Comparison of ENCODE assay signal across 15 cellular contexts in genomic region chr13:40178130-40178529, GRCh38.
DNase-seq lines count a peak whose midpoint lies in the region; ATAC-seq and TF ChIP-seq lines count a peak whose summit lies in the region.
"Had no signal": no experiment of that assay in that cellular context is flagged by ENCODE, and none has a peak within 500 bp of the region (broad histone marks: within the 10 kb centered on the region; RNA-seq: fewer than 3 reads in every experiment).

No MANE protein-coding gene starts in this region.

- intact Hi-C loops in activated CD4-positive, alpha-beta memory T cell treated with anti-CD3 and anti-CD28 coated beads for 36 hours (cut with micrococcal nuclease), result no loop called here

- no peak for TF ChIP-seq CTCF in MM.1S (IDR thresholded peaks at IDR 0.05; ENCODE audit: low read length)

- H3K9me3 Mint-ChIP-seq in activated CD4-positive, alpha-beta memory T cell treated with anti-CD3 and anti-CD28 coated beads, Interleukin-2, amount 10 ng/mL, durations not matched to agents 7 days and 5 days, result no peaks in the 10 kb centered on the region
- no peaks in the 10 kb centered on the region for H3K9me3 Mint-ChIP-seq in activated CD4-positive, alpha-beta memory T cell treated with anti-CD3 and anti-CD28 coated beads for 36 hours
- no peaks in the 10 kb centered on the region for H3K9me3 Mint-ChIP-seq in CD4-positive, CD25-positive, alpha-beta regulatory T cell
- H3K9me3 Mint-ChIP-seq in T-cell, result no peaks in the 10 kb centered on the region

- H3K4me1 ChIP-seq in CD4-positive, CD25-positive, alpha-beta regulatory T cell (ENCODE audit: control insufficient read depth, insufficient read depth, low read length, poor library complexity, severe bottlenecking), result no peaks in the 10 kb centered on the region
- H3K4me1 ChIP-seq in MM.1S (ENCODE audit: low read length), result no peaks in the 10 kb centered on the region

- CTCF ChIA-PET in activated CD4-positive, alpha-beta memory T cell treated with anti-CD3 and anti-CD28 coated beads, Interleukin-2, amount 10 ng/mL, durations not matched to agents 7 days and 5 days (lab: Charles Lee), result no interaction called here
- CTCF ChIA-PET in activated CD4-positive, alpha-beta memory T cell treated with anti-CD3 and anti-CD28 coated beads for 36 hours (lab: Charles Lee), result no interaction called here
- CTCF ChIA-PET in T-cell (lab: Charles Lee), result interaction anchor here in 1 of 2 donors (0.5 kb wide), 1 partner anchor 490 kb away, joined by 3 read pairs; no protein-coding TSS in a partner anchor

- H4K20me1 ChIP-seq in MM.1S (ENCODE audit: insufficient read depth, low read length), result no peaks in the 10 kb centered on the region

- no peak overlapping the region for H3K4me3 ChIP-seq in CD4-positive, CD25-positive, alpha-beta regulatory T cell (ENCODE audit: low read depth, low read length)
- no peak overlapping the region for H3K4me3 ChIP-seq in MM.1S (ENCODE audit: low read length)

- no peak for ATAC-seq in CD4-positive, CD25-positive, alpha-beta regulatory T cell (ENCODE audit: low read depth in 2 of 2)
- ATAC-seq in T-cell (replicated peaks in 1 of 4) (peak in 3 of 4 experiments; percentile 53 to 72 (median 61)), HG03159 (IDR thresholded peaks at IDR 0.05; ENCODE audit: unreplicated experiment) (no peak)

- no peak overlapping the region for H2AFZ ChIP-seq in MM.1S (ENCODE audit: low read length)

- H3K4me2 ChIP-seq in MM.1S (ENCODE audit: low read depth, low read length), result no peak overlapping the region
- H3K4me2 ChIP-seq: KMS-11 had no signal

- H3K9me2 ChIP-seq in MM.1S (replicated peaks; ENCODE audit: insufficient read depth, low read length), result no peaks in the 10 kb centered on the region

- H3K27me3 Mint-ChIP-seq in activated CD4-positive, alpha-beta memory T cell treated with anti-CD3 and anti-CD28 coated beads, Interleukin-2, amount 10 ng/mL, durations not matched to agents 7 days and 5 days, result no peaks in the 10 kb centered on the region
- no peaks in the 10 kb centered on the region for H3K27me3 Mint-ChIP-seq in activated CD4-positive, alpha-beta memory T cell treated with anti-CD3 and anti-CD28 coated beads for 36 hours
- H3K27me3 Mint-ChIP-seq in CD4-positive, CD25-positive, alpha-beta regulatory T cell, result no peaks in the 10 kb centered on the region
- H3K27me3 Mint-ChIP-seq in T-cell, result no peaks in the 10 kb centered on the region

- POLR2A ChIA-PET in activated CD4-positive, alpha-beta memory T cell treated with anti-CD3 and anti-CD28 coated beads, Interleukin-2, amount 10 ng/mL, durations not matched to agents 7 days and 5 days (lab: Charles Lee), result interaction anchor here (1.4 kb wide), 1 partner anchor 9 kb away, joined by 6 read pairs; no protein-coding TSS in a partner anchor
- POLR2A ChIA-PET in activated CD4-positive, alpha-beta memory T cell treated with anti-CD3 and anti-CD28 coated beads for 36 hours (lab: Charles Lee), result no interaction called here
- POLR2A ChIA-PET in T-cell (lab: Charles Lee), result interaction anchor here in 1 of 2 donors (0.6 kb wide), 2 partner anchors 12 to 40 kb away, joined by 4 read pairs; no protein-coding TSS in a partner anchor

- no peak overlapping the region for H3K9ac ChIP-seq in MM.1S (ENCODE audit: low read length)
- H3K9ac ChIP-seq: KMS-11 had no signal

- no peaks in the 10 kb centered on the region for H3K9me3 ChIP-seq in CD4-positive, CD25-positive, alpha-beta regulatory T cell (ENCODE audit: control insufficient read depth in 2 of 2, low read length in 2 of 2)
- no peaks in the 10 kb centered on the region for H3K9me3 ChIP-seq in MM.1S (replicated peaks; ENCODE audit: insufficient read depth, low read length)
- H3K9me3 ChIP-seq: Caco-2 had no signal

- H3K27ac Mint-ChIP-seq in activated CD4-positive, alpha-beta memory T cell treated with anti-CD3 and anti-CD28 coated beads, Interleukin-2, amount 10 ng/mL, durations not matched to agents 7 days and 5 days, result peak overlapping the region; percentile 49
- no peak overlapping the region for H3K27ac Mint-ChIP-seq in activated CD4-positive, alpha-beta memory T cell treated with anti-CD3 and anti-CD28 coated beads for 36 hours
- peak overlapping the region; percentile 1 to 75 (median 23) for H3K27ac Mint-ChIP-seq in CD4-positive, CD25-positive, alpha-beta regulatory T cell
- peak overlapping the region; percentile 56 to 80 for H3K27ac Mint-ChIP-seq in T-cell

- H3K27me3 ChIP-seq in CD4-positive, CD25-positive, alpha-beta regulatory T cell (ENCODE audit: control insufficient read depth, insufficient read depth, low read length), result no peaks in the 10 kb centered on the region
- no peaks in the 10 kb centered on the region for H3K27me3 ChIP-seq in MM.1S (replicated peaks; ENCODE audit: insufficient read depth, low read length)

- no peak overlapping the region for H3K4me3 Mint-ChIP-seq in activated CD4-positive, alpha-beta memory T cell treated with anti-CD3 and anti-CD28 coated beads, Interleukin-2, amount 10 ng/mL, durations not matched to agents 7 days and 5 days
- H3K4me3 Mint-ChIP-seq in activated CD4-positive, alpha-beta memory T cell treated with anti-CD3 and anti-CD28 coated beads for 36 hours, result no peak overlapping the region
- H3K4me3 Mint-ChIP-seq in CD4-positive, CD25-positive, alpha-beta regulatory T cell, result no peak overlapping the region
- peak overlapping the region in 1 of 3 donors; percentile 33 for H3K4me3 Mint-ChIP-seq in T-cell

- H3K27ac ChIP-seq in CD4-positive, CD25-positive, alpha-beta regulatory T cell (ENCODE audit: insufficient read depth, low read length, poor library complexity, severe bottlenecking), result no peak overlapping the region
- H3K27ac ChIP-seq in MM.1S (ENCODE audit: low read length), result no peak overlapping the region
- H3K27ac ChIP-seq: KMS-11 had no signal

- no peaks in the 10 kb centered on the region for H3F3A ChIP-seq in MM.1S (ENCODE audit: insufficient read depth, low read length)

- H3K36me3 ChIP-seq in CD4-positive, CD25-positive, alpha-beta regulatory T cell (ENCODE audit: control insufficient read depth, insufficient read depth, low read length), result no peaks in the 10 kb centered on the region
- H3K36me3 ChIP-seq in MM.1S (replicated peaks; ENCODE audit: insufficient read depth, low read length), result no peaks in the 10 kb centered on the region

- no peak for DNase-seq in activated CD4-positive, alpha-beta memory T cell treated with anti-CD3 and anti-CD28 coated beads, Interleukin-2, amount 10 ng/mL, durations not matched to agents 7 days and 5 days
- DNase-seq in activated CD4-positive, alpha-beta memory T cell treated with anti-CD3 and anti-CD28 coated beads for 36 hours, result no peak
- no peak for DNase-seq in CD4-positive, CD25-positive, alpha-beta regulatory T cell
- peak in 2 of 34 experiments; percentile 6 to 9 for DNase-seq in T-cell
- peak; percentile 14 to 19 for DNase-seq in lung microvascular endothelial cell (ENCODE audit: low read depth in 2 of 2)
- DNase-seq in MM.1S, result no peak
- DNase-seq: C1 segment of cervical spinal cord, Caco-2, DMS153, NCI-H1048, NCI-H1436 treated with DMSO at 0.1 percent for 48 hours, NCI-H2081, NCI-H524 had no signal

- peaks cover 6% of the 10 kb centered on the region for H3K4me1 Mint-ChIP-seq in activated CD4-positive, alpha-beta memory T cell treated with anti-CD3 and anti-CD28 coated beads, Interleukin-2, amount 10 ng/mL, durations not matched to agents 7 days and 5 days
- H3K4me1 Mint-ChIP-seq in activated CD4-positive, alpha-beta memory T cell treated with anti-CD3 and anti-CD28 coated beads for 36 hours (ENCODE audit: low read depth), result peaks cover 14% of the 10 kb centered on the region
- peaks cover 4 to 38% (median 27%) of the 10 kb centered on the region in 4 donors for H3K4me1 Mint-ChIP-seq in CD4-positive, CD25-positive, alpha-beta regulatory T cell
- peaks cover 27 to 45% (median 39%) of the 10 kb centered on the region in 3 donors for H3K4me1 Mint-ChIP-seq in T-cell

- no peaks in the 10 kb centered on the region for H3K36me3 Mint-ChIP-seq in activated CD4-positive, alpha-beta memory T cell treated with anti-CD3 and anti-CD28 coated beads, Interleukin-2, amount 10 ng/mL, durations not matched to agents 7 days and 5 days (ENCODE audit: low read depth)
- H3K36me3 Mint-ChIP-seq in activated CD4-positive, alpha-beta memory T cell treated with anti-CD3 and anti-CD28 coated beads for 36 hours, result no peaks in the 10 kb centered on the region
- no peaks in the 10 kb centered on the region for H3K36me3 Mint-ChIP-seq in CD4-positive, CD25-positive, alpha-beta regulatory T cell
- H3K36me3 Mint-ChIP-seq in T-cell, result no peaks in the 10 kb centered on the region

- H3K79me2 ChIP-seq in MM.1S (ENCODE audit: low read length), result no peaks in the 10 kb centered on the region

Comparison
In these comparisons a context has a peak if more than half of its experiments do, and no peak if none do; other contexts are left out.
1. DNase-seq: peak in lung microvascular endothelial cell (2 of 2); none in activated CD4-positive, alpha-beta memory T cell treated with anti-CD3 and anti-CD28 coated beads, Interleukin-2, amount 10 ng/mL, durations not matched to agents 7 days and 5 days (single experiment), activated CD4-positive, alpha-beta memory T cell treated with anti-CD3 and anti-CD28 coated beads for 36 hours (single experiment), CD4-positive, CD25-positive, alpha-beta regulatory T cell (0 of 3) and MM.1S (single experiment).
2. ATAC-seq: peak in T-cell (3 of 4); none in CD4-positive, CD25-positive, alpha-beta regulatory T cell (0 of 2) and HG03159 (single experiment).